Comparison of ENCODE assay signal across 21 cellular contexts in the genomic region with DNA sequence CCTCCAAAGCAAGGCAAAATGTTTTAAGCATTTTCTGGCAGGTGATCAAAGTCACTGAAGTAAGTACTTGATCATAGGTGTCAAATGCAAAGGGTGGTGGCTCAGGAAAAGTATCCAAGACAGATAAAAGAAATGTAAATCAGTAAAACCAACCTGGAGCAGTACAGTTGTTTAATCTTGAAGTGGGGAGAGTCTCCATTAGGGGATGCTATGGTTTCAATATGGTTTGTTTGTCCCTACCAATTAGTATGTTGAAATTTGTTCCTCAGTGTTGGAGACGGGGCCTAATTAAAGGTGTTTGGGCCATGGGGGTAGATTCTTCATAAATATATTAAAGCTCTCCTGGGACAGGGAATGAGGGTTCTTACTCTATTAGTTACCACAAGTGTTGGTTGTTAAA.
DNase-seq lines count a peak whose midpoint lies in the region; ATAC-seq and TF ChIP-seq lines count a peak whose summit lies in the region.
"Had no signal": no experiment of that assay in that cellular context is flagged by ENCODE, and none has a peak within 500 bp of the region (broad histone marks: within the 10 kb centered on the region; RNA-seq: fewer than 3 reads in every experiment).

No MANE protein-coding gene starts in this region.

- H3K4me3 ChIP-seq in BE2C (ENCODE audit: low read depth, low read length) (no peak overlapping the region), GM23338 (no peak overlapping the region), neural progenitor cell (no peak overlapping the region), Karpas-422 (ENCODE audit: low read length) (no peak overlapping the region)
- H3K4me3 ChIP-seq: GM23248, HAP-1, K562, MG63, PC-9 had no signal

- H3K36me3 ChIP-seq in BE2C (no peaks in the 10 kb centered on the region), GM23338 (ENCODE audit: insufficient read depth) (no peaks in the 10 kb centered on the region), neural progenitor cell (no peaks in the 10 kb centered on the region), Karpas-422 (ENCODE audit: insufficient read depth, low read length) (no peaks in the 10 kb centered on the region)
- H3K36me3 ChIP-seq: HAP-1, MG63 had no signal

- H2AFZ ChIP-seq in GM23338 (no peak overlapping the region), neural progenitor cell (replicated peaks) (peak overlapping the region; percentile 46), Karpas-422 (ENCODE audit: low read length) (no peak overlapping the region)
- H2AFZ ChIP-seq: GM23248, PC-9 had no signal

- H3K4me1 Mint-ChIP-seq in GM23338 (peaks cover 12% of the 10 kb centered on the region; the same call in 2 of the 3 replicates), neural progenitor cell (peaks cover 12% of the 10 kb centered on the region)
- H3K4me1 Mint-ChIP-seq: B cell; CD14-positive monocyte; CD8-positive, alpha-beta memory T cell; T-cell had no signal

- H3K27ac ChIP-seq in GM23338 (ENCODE audit: low read depth) = no peak overlapping the region
- no peak overlapping the region for H3K27ac ChIP-seq in neural progenitor cell
- no peak overlapping the region for H3K27ac ChIP-seq in Karpas-422 (ENCODE audit: low read length)
- H3K27ac ChIP-seq: GM23248, PC-9 had no signal

- H4K20me1 ChIP-seq in GM23338 (replicated peaks; ENCODE audit: insufficient read depth) (no peaks in the 10 kb centered on the region), neural progenitor cell (ENCODE audit: low read depth) (no peaks in the 10 kb centered on the region), Karpas-422 (ENCODE audit: insufficient read depth, low read depth, low read length) (no peaks in the 10 kb centered on the region)

- DNase-seq in BE2C = no peak
- peak; percentile 11 for DNase-seq in GM23338 (ENCODE audit: low spot score)
- DNase-seq in NCI-H2171 treated with DMSO at 0.1 percent for 48 hours (lab: John Stamatoyannopoulos, UW) = peak; percentile 50
- no peak for DNase-seq in neural progenitor cell (ENCODE audit: low spot score)
- DNase-seq in omental fat pad (ENCODE audit: low spot score) = no peak
- no peak for DNase-seq in Karpas-422
- DNase-seq in stimulated activated CD4-positive, alpha-beta T cell treated with anti-CD3 and anti-CD28 coated beads, Interleukin-4, amount 100 ng/mL, for 1 hour = no peak
- DNase-seq: CD8-positive, alpha-beta memory T cell; GM23248; MG63; NCI-H2029; NCI-H446 treated with DMSO at 0.1 percent for 48 hours; NCI-H526; PC-9; T-cell had no signal

- peak; percentile 33 for TF ChIP-seq CTCF in BE2C (IDR thresholded peaks at IDR 0.05; ENCODE audit: low read depth, low read length)
- peak in 1 of 2 experiments; percentile 56; a peak in 2 of 4 replicates for TF ChIP-seq CTCF in GM23338 (conservative IDR thresholded peaks at IDR 0.05; ENCODE audit: low read depth in 2 of 2)
- peak; percentile 22 for TF ChIP-seq CTCF in neural progenitor cell (IDR thresholded peaks at IDR 0.05)
- no peak for TF ChIP-seq CTCF in omental fat pad (IDR thresholded peaks at IDR 0.05)

- H3K4me1 ChIP-seq in BE2C (no peaks in the 10 kb centered on the region; the same call in 1 of the 2 replicates), GM23338 (ENCODE audit: insufficient read depth) (no peaks in the 10 kb centered on the region), neural progenitor cell (no peaks in the 10 kb centered on the region), Karpas-422 (ENCODE audit: low read length) (no peaks in the 10 kb centered on the region)

- H3K4me3 Mint-ChIP-seq in GM23338 (no peak overlapping the region), neural progenitor cell (no peak overlapping the region)
- H3K4me3 Mint-ChIP-seq: B cell; CD14-positive monocyte; CD8-positive, alpha-beta memory T cell; T-cell; T-helper 2 cell treated with Interferon-gamma antibody and Interleukin-4, amounts not matched to agents 5 μg/mL and 100 μg/mL, for 36 hours had no signal

- H3K27me3 ChIP-seq in BE2C (no peaks in the 10 kb centered on the region), GM23338 (ENCODE audit: insufficient read depth) (no peaks in the 10 kb centered on the region), neural progenitor cell (no peaks in the 10 kb centered on the region), Karpas-422 (ENCODE audit: low read length) (no peaks in the 10 kb centered on the region)
- H3K27me3 ChIP-seq: MG63 had no signal

- H3K9me2 ChIP-seq in GM23338 (ENCODE audit: insufficient read depth) (no peaks in the 10 kb centered on the region), Karpas-422 (replicated peaks; ENCODE audit: insufficient read depth, low read length) (no peaks in the 10 kb centered on the region)

- H3K36me3 Mint-ChIP-seq in GM23338 (ENCODE audit: low read depth) = no peaks in the 10 kb centered on the region
- no peaks in the 10 kb centered on the region for H3K36me3 Mint-ChIP-seq in neural progenitor cell
- H3K36me3 Mint-ChIP-seq: CD14-positive monocyte; CD8-positive, alpha-beta memory T cell; T-cell had no signal

- H3K4me2 ChIP-seq in GM23338 (no peak overlapping the region), neural progenitor cell (no peak overlapping the region), Karpas-422 (ENCODE audit: low read depth, low read length, poor library complexity, severe bottlenecking) (no peak overlapping the region)
- H3K4me2 ChIP-seq: PC-9 had no signal

- no peaks in the 10 kb centered on the region for H3K9me3 Mint-ChIP-seq in GM23338
- H3K9me3 Mint-ChIP-seq in neural progenitor cell = no peaks in the 10 kb centered on the region

- no peak overlapping the region for H3K9ac ChIP-seq in neural progenitor cell
- H3K9ac ChIP-seq in Karpas-422 (ENCODE audit: low read length) = no peak overlapping the region
- H3K9ac ChIP-seq: GM23248 had no signal

- H3F3A ChIP-seq in GM23338 (replicated peaks; ENCODE audit: low read depth) (no peaks in the 10 kb centered on the region), neural progenitor cell (ENCODE audit: low read depth) (no peaks in the 10 kb centered on the region)

- H3K27me3 Mint-ChIP-seq in GM23338 (ENCODE audit: insufficient read depth, low read depth, poor library complexity) (no peaks in the 10 kb centered on the region), neural progenitor cell (ENCODE audit: insufficient read depth, low read depth) (no peaks in the 10 kb centered on the region)
- H3K27me3 Mint-ChIP-seq: B cell; CD8-positive, alpha-beta memory T cell; T-cell had no signal

- ATAC-seq in GM23338 (peak; percentile 43; the same call in 2 of the 3 replicates), omental fat pad (ENCODE audit: low FRiP score) (no peak)
- ATAC-seq: K562, Right ventricle myocardium inferior, T-cell had no signal

- H3K27ac Mint-ChIP-seq in GM23338 = no peak overlapping the region
- no peak overlapping the region for H3K27ac Mint-ChIP-seq in neural progenitor cell
- H3K27ac Mint-ChIP-seq: B cell; CD8-positive, alpha-beta memory T cell; T-cell; T-helper 2 cell treated with Interferon-gamma antibody and Interleukin-4, amounts not matched to agents 5 μg/mL and 100 μg/mL, for 36 hours had no signal

- no peaks in the 10 kb centered on the region for H3K79me2 ChIP-seq in GM23338 (replicated peaks; ENCODE audit: insufficient read depth)
- H3K79me2 ChIP-seq in neural progenitor cell (ENCODE audit: low read depth) = no peaks in the 10 kb centered on the region
- H3K79me2 ChIP-seq in Karpas-422 (ENCODE audit: low read length) = no peaks in the 10 kb centered on the region

- H3K9me3 ChIP-seq in BE2C (no peaks in the 10 kb centered on the region), neural progenitor cell (ENCODE audit: low read depth) (no peaks in the 10 kb centered on the region), Karpas-422 (ENCODE audit: low read length) (peaks cover 26% of the 10 kb centered on the region)
- H3K9me3 ChIP-seq: HAP-1, MG63 had no signal

TF ChIP-seq in GM23338, 12 proteins besides CTCF, POLR2A, EP300 and RAD21 (continues in another document):
- TF ChIP-seq EZH2phosphoT487 (IDR thresholded peaks at IDR 0.05; ENCODE audit: unreplicated experiment) (no peak), EZH2 (IDR thresholded peaks at IDR 0.05; ENCODE audit: low read depth, unreplicated experiment) (no peak), REST (IDR thresholded peaks at IDR 0.05; ENCODE audit: unreplicated experiment) (no peak)
- TF ChIP-seq, protein P1, sequence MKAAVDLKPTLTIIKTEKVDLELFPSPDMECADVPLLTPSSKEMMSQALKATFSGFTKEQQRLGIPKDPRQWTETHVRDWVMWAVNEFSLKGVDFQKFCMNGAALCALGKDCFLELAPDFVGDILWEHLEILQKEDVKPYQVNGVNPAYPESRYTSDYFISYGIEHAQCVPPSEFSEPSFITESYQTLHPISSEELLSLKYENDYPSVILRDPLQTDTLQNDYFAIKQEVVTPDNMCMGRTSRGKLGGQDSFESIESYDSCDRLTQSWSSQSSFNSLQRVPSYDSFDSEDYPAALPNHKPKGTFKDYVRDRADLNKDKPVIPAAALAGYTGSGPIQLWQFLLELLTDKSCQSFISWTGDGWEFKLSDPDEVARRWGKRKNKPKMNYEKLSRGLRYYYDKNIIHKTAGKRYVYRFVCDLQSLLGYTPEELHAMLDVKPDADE (IDR thresholded peaks at IDR 0.05) = no peak

Comparison
In these comparisons a context has a peak if more than half of its experiments do, and no peak if none do; other contexts are left out.
1. DNase-seq: peak in GM23338 (single experiment) and NCI-H2171 treated with DMSO at 0.1 percent for 48 hours (single experiment); none in BE2C (single experiment), neural progenitor cell (single experiment), omental fat pad (single experiment), Karpas-422 (single experiment) and stimulated activated CD4-positive, alpha-beta T cell treated with anti-CD3 and anti-CD28 coated beads, Interleukin-4, amount 100 ng/mL, for 1 hour (single experiment).
2. CTCF ChIP-seq: peak in BE2C (single experiment) and neural progenitor cell (single experiment); none in omental fat pad (0 of 3).